ENCODE assay signal across 8 cellular contexts in genomic region chr15:51622269-51623180, GRCh38. TPM values are rescaled to one million over a fixed set of nuclear protein-coding genes. Genes with fewer than 3 reads are reported as not detected.
DNase-seq lines count a peak whose midpoint lies in the region; ATAC-seq and TF ChIP-seq lines count a peak whose summit lies in the region.

A gene with protein sequence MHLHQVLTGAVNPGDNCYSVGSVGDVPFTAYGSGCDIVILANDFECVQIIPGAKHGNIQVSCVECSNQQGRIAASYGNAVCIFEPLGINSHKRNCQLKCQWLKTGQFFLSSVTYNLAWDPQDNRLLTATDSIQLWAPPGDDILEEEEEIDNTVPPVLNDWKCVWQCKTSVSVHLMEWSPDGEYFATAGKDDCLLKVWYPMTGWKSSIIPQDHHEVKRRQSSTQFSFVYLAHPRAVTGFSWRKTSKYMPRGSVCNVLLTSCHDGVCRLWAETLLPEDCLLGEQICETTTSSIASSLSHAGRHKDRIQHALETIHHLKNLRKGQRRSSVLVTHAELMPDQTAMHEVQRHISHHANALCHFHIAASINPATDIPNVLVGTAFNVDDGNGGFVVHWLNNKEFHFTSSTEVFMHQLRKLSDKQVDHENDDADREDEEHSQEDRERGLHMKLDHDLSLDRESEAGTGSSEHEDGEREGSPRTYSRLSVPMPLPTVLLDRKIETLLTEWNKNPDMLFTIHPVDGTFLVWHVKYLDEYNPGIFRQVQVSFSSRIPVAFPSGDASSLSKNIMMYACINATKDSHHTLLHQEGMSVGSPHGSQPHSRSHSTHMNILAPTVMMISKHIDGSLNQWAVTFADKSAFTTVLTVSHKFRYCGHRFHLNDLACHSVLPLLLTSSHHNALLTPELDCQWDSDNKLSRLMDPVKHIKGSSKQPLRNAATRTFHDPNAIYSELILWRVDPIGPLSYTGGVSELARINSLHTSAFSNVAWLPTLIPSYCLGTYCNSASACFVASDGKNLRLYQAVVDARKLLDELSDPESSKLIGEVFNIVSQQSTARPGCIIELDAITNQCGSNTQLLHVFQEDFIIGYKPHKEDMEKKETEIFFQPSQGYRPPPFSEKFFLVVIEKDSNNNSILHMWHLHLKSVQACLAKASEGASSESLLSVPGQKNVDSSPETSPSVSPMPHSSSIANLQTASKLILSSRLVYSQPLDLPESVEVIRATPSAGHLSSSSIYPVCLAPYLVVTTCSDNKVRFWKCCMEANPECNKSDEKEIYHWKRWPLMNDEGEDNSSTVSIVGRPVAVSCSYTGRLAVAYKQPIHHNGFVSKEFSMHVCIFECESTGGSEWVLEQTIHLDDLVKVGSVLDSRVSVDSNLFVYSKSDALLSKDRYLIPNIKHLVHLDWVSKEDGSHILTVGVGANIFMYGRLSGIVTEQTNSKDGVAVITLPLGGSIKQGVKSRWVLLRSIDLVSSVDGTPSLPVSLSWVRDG (N-terminal part only) (minus strand): TSS chr15:51622771. CDS start chr15:51622545, 226 bp downstream.

- peak; percentile 41 for ATAC-seq in HG03095 (IDR thresholded peaks at IDR 0.05; ENCODE audit: unreplicated experiment)

- H3K4me3 Mint-ChIP-seq in activated CD4-positive, alpha-beta T cell treated with anti-CD3 and anti-CD28 coated beads, Interleukin-2, amount 10 ng/mL, durations not matched to agents 24 days and 14 days = peak within 1 kb of the TSS; percentile 87

- peaks cover 12% of the 10 kb centered on the region for H3K4me1 Mint-ChIP-seq in activated CD4-positive, alpha-beta T cell treated with anti-CD3 and anti-CD28 coated beads, Interleukin-2, amount 10 ng/mL, durations not matched to agents 24 days and 14 days

- H3K27ac ChIP-seq in 22Rv1 (peak within 1 kb of the TSS; percentile 78), colonic mucosa (peak within 1 kb of the TSS; percentile 85)

- peaks cover 3% of the 10 kb centered on the region for H3K9me3 Mint-ChIP-seq in activated CD4-positive, alpha-beta T cell treated with anti-CD3 and anti-CD28 coated beads, Interleukin-2, amount 10 ng/mL, durations not matched to agents 24 days and 14 days

- TF ChIP-seq CTCF in 22Rv1 (IDR thresholded peaks at IDR 0.05) = no peak
- TF ChIP-seq CTCF in colonic mucosa (IDR thresholded peaks at IDR 0.05) = no peak

- no peaks in the 10 kb centered on the region for H3K36me3 ChIP-seq in colonic mucosa

- H3K4me3 ChIP-seq in colonic mucosa = peak within 1 kb of the TSS; percentile 82

- H3K9ac ChIP-seq in colonic mucosa (ENCODE audit: low read depth in 2 of 2, low read length in 2 of 2) = peak within 1 kb of the TSS; percentile 82 to 93

- H3K9me3 ChIP-seq in colonic mucosa = no peaks in the 10 kb centered on the region

- peak within 1 kb of the TSS; percentile 72 for H3K27ac Mint-ChIP-seq in activated CD4-positive, alpha-beta T cell treated with anti-CD3 and anti-CD28 coated beads, Interleukin-2, amount 10 ng/mL, durations not matched to agents 24 days and 14 days

- peak; percentile 24 for TF ChIP-seq POLR2A in GM18526 (IDR thresholded peaks at IDR 0.05; ENCODE audit: extremely low read depth, insufficient read length)

- no peaks in the 10 kb centered on the region for H3K4me1 ChIP-seq in colonic mucosa

- H3K27me3 Mint-ChIP-seq in activated CD4-positive, alpha-beta T cell treated with anti-CD3 and anti-CD28 coated beads, Interleukin-2, amount 10 ng/mL, durations not matched to agents 24 days and 14 days = peaks cover 51% of the 10 kb centered on the region

- H3K36me3 Mint-ChIP-seq in activated CD4-positive, alpha-beta T cell treated with anti-CD3 and anti-CD28 coated beads, Interleukin-2, amount 10 ng/mL, durations not matched to agents 24 days and 14 days (ENCODE audit: low read depth) = no peaks in the 10 kb centered on the region

- no peaks in the 10 kb centered on the region for H3K27me3 ChIP-seq in colonic mucosa

- intact Hi-C loops in activated CD4-positive, alpha-beta T cell treated with anti-CD3 and anti-CD28 coated beads, Interleukin-2, amount 10 ng/mL, durations not matched to agents 24 days and 14 days (cut with micrococcal nuclease) = no loop called here
- intact Hi-C loops in colonic mucosa (cut with DNase I) = no loop called here

- DNase-seq in NCI-H226 (peak; percentile 85), colonic mucosa (peak; percentile 86), kidney tubule cell (ENCODE audit: low spot score) (peak; percentile 88)
- peak; percentile 91 for DNase-seq in activated CD4-positive, alpha-beta T cell treated with anti-CD3 and anti-CD28 coated beads, Interleukin-2, amount 10 ng/mL, durations not matched to agents 24 days and 14 days
- peak; percentile 49 to 73 (median 64) for DNase-seq in stimulated activated CD4-positive, alpha-beta T cell treated with anti-CD3 and anti-CD28 coated beads, Interleukin-1b, Interleukin-23, amount 100 ng/mL, for 24 hours (ENCODE audit: low read depth in 4 of 4, low spot score in 1 of 4)

RNA-seq across cellular contexts. Expression of the gene that starts here (rescaled TPM):
- total RNA-seq in activated CD4-positive, alpha-beta T cell treated with anti-CD3 and anti-CD28 coated beads, Interleukin-2, amount 10 ng/mL, durations not matched to agents 24 days and 14 days = 3.4 and 4.6 TPM in 2 replicates
- 10 to 100 TPM; 21.7 to 33.4 TPM for total RNA-seq in colonic mucosa

Comparison
In these comparisons a context has a peak if more than half of its experiments do, and no peak if none do; other contexts are left out.
1. Peak in every context shown above with its lines: DNase-seq, ATAC-seq, H3K4me3 ChIP-seq and H3K27ac ChIP-seq.